Comparison of ENCODE assay signal across 1 cellular context in the genomic region with DNA sequence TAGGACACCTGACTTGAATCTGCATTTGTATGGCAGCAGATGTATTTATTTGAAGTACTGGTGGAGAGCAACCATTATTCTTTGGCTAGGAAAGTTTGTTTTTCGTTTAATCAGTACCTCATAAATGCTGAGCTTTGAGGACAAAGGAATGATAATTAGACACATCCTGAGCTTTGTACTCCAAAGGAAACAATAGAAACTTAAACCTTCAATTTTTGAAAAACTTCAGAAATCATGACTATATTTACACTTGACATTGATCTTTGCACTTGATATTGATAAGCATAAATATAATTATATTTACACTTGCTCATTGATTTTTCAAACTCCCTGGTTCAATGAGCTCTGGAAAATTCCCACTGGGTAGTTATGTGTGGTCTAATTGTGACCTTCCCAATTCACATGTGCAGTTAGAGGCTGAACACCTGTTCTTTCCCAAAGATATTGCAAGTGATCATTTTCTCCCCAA.
TF ChIP-seq lines count a peak whose summit lies in the region.

No MANE protein-coding gene starts in this region.

TF ChIP-seq in HepG2, 621 proteins besides CTCF, POLR2A, EP300 and RAD21 (continued from another document and continues in another):
- TF ChIP-seq CEBPB (IDR thresholded peaks at IDR 0.05; ENCODE audit: borderline replicate concordance, low read depth, low read length), result no peak
- TF ChIP-seq, protein P1, sequence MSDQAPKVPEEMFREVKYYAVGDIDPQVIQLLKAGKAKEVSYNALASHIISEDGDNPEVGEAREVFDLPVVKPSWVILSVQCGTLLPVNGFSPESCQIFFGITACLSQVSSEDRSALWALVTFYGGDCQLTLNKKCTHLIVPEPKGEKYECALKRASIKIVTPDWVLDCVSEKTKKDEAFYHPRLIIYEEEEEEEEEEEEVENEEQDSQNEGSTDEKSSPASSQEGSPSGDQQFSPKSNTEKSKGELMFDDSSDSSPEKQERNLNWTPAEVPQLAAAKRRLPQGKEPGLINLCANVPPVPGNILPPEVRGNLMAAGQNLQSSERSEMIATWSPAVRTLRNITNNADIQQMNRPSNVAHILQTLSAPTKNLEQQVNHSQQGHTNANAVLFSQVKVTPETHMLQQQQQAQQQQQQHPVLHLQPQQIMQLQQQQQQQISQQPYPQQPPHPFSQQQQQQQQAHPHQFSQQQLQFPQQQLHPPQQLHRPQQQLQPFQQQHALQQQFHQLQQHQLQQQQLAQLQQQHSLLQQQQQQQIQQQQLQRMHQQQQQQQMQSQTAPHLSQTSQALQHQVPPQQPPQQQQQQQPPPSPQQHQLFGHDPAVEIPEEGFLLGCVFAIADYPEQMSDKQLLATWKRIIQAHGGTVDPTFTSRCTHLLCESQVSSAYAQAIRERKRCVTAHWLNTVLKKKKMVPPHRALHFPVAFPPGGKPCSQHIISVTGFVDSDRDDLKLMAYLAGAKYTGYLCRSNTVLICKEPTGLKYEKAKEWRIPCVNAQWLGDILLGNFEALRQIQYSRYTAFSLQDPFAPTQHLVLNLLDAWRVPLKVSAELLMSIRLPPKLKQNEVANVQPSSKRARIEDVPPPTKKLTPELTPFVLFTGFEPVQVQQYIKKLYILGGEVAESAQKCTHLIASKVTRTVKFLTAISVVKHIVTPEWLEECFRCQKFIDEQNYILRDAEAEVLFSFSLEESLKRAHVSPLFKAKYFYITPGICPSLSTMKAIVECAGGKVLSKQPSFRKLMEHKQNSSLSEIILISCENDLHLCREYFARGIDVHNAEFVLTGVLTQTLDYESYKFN (CRISPR knock-in tag; conservative IDR thresholded peaks at IDR 0.05), result peak; percentile 74
- TF ChIP-seq ONECUT2 (CRISPR knock-in tag; IDR thresholded peaks at IDR 0.05), result peak; percentile 86
- peak; percentile 14; the same call in 1 of the 2 replicates for TF ChIP-seq KAT8 (CRISPR knock-in tag; IDR thresholded peaks at IDR 0.05)
- TF ChIP-seq GATAD2A (CRISPR knock-in tag; IDR thresholded peaks at IDR 0.05), result peak; percentile 70
- TF ChIP-seq, protein P2, sequence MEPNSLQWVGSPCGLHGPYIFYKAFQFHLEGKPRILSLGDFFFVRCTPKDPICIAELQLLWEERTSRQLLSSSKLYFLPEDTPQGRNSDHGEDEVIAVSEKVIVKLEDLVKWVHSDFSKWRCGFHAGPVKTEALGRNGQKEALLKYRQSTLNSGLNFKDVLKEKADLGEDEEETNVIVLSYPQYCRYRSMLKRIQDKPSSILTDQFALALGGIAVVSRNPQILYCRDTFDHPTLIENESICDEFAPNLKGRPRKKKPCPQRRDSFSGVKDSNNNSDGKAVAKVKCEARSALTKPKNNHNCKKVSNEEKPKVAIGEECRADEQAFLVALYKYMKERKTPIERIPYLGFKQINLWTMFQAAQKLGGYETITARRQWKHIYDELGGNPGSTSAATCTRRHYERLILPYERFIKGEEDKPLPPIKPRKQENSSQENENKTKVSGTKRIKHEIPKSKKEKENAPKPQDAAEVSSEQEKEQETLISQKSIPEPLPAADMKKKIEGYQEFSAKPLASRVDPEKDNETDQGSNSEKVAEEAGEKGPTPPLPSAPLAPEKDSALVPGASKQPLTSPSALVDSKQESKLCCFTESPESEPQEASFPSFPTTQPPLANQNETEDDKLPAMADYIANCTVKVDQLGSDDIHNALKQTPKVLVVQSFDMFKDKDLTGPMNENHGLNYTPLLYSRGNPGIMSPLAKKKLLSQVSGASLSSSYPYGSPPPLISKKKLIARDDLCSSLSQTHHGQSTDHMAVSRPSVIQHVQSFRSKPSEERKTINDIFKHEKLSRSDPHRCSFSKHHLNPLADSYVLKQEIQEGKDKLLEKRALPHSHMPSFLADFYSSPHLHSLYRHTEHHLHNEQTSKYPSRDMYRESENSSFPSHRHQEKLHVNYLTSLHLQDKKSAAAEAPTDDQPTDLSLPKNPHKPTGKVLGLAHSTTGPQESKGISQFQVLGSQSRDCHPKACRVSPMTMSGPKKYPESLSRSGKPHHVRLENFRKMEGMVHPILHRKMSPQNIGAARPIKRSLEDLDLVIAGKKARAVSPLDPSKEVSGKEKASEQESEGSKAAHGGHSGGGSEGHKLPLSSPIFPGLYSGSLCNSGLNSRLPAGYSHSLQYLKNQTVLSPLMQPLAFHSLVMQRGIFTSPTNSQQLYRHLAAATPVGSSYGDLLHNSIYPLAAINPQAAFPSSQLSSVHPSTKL (CRISPR knock-in tag; IDR thresholded peaks at IDR 0.05), result peak; percentile 65; the same call in 1 of the 2 replicates
- TF ChIP-seq, protein P3, sequence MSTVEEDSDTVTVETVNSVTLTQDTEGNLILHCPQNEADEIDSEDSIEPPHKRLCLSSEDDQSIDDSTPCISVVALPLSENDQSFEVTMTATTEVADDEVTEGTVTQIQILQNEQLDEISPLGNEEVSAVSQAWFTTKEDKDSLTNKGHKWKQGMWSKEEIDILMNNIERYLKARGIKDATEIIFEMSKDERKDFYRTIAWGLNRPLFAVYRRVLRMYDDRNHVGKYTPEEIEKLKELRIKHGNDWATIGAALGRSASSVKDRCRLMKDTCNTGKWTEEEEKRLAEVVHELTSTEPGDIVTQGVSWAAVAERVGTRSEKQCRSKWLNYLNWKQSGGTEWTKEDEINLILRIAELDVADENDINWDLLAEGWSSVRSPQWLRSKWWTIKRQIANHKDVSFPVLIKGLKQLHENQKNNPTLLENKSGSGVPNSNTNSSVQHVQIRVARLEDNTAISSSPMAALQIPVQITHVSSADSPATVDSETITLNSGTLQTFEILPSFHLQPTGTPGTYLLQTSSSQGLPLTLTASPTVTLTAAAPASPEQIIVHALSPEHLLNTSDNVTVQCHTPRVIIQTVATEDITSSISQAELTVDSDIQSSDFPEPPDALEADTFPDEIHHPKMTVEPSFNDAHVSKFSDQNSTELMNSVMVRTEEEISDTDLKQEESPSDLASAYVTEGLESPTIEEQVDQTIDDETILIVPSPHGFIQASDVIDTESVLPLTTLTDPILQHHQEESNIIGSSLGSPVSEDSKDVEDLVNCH (CRISPR knock-in tag; IDR thresholded peaks at IDR 0.05), result no peak
- no peak for TF ChIP-seq SOX6 (IDR thresholded peaks at IDR 0.05)
- TF ChIP-seq SOX6 (CRISPR knock-in tag; IDR thresholded peaks at IDR 0.05), result peak; percentile 95
- no peak for TF ChIP-seq ARNT2 (CRISPR knock-in tag; IDR thresholded peaks at IDR 0.05; ENCODE audit: low read depth)
- TF ChIP-seq TBX3 (IDR thresholded peaks at IDR 0.05; ENCODE audit: borderline replicate concordance), result peak; percentile 40; the same call in 1 of the 2 replicates
- no peak for TF ChIP-seq POGZ (CRISPR knock-in tag; IDR thresholded peaks at IDR 0.05)
- no peak for TF ChIP-seq HNRNPL (IDR thresholded peaks at IDR 0.05; ENCODE audit: low read depth, low read length)
- TF ChIP-seq ATF1 (CRISPR knock-in tag; IDR thresholded peaks at IDR 0.05), result 0 out of 2 replicates have a peak, but pooled peaks have one; percentile 34
- 0 out of 2 replicates have a peak, but pooled peaks have one; percentile 17 for TF ChIP-seq SIX1 (CRISPR knock-in tag; IDR thresholded peaks at IDR 0.05; ENCODE audit: borderline replicate concordance)
- TF ChIP-seq, protein P4, sequence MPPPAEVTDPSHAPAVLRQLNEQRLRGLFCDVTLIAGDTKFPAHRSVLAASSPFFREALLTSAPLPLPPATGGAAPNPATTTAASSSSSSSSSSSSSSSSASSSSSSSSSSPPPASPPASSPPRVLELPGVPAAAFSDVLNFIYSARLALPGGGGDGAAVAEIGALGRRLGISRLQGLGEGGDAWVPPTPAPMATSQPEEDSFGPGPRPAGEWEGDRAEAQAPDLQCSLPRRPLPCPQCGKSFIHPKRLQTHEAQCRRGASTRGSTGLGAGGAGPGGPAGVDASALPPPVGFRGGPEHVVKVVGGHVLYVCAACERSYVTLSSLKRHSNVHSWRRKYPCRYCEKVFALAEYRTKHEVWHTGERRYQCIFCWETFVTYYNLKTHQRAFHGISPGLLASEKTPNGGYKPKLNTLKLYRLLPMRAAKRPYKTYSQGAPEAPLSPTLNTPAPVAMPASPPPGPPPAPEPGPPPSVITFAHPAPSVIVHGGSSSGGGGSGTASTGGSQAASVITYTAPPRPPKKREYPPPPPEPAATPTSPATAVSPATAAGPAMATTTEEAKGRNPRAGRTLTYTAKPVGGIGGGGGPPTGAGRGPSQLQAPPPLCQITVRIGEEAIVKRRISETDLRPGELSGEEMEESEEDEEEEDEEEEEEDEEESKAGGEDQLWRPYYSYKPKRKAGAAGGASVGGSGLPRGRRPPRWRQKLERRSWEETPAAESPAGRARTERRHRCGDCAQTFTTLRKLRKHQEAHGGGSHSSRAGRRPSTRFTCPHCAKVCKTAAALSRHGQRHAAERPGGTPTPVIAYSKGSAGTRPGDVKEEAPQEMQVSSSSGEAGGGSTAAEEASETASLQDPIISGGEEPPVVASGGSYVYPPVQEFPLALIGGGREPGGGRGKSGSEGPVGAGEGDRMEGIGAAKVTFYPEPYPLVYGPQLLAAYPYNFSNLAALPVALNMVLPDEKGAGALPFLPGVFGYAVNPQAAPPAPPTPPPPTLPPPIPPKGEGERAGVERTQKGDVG (CRISPR knock-in tag; IDR thresholded peaks at IDR 0.05; ENCODE audit: borderline replicate concordance), result no peak
- peak; percentile 25; the same call in 1 of the 2 replicates for TF ChIP-seq SAP130 (CRISPR knock-in tag; IDR thresholded peaks at IDR 0.05; ENCODE audit: low read depth)
- no peak for TF ChIP-seq SP5 (CRISPR knock-in tag; IDR thresholded peaks at IDR 0.05; ENCODE audit: borderline replicate concordance, low read depth)
- TF ChIP-seq ZBTB38 (CRISPR knock-in tag; IDR thresholded peaks at IDR 0.05), result no peak
- no peak for TF ChIP-seq AGO1 (IDR thresholded peaks at IDR 0.05; ENCODE audit: low read depth, low read length, poor library complexity, severe bottlenecking)
- no peak for TF ChIP-seq ZNF432 (CRISPR knock-in tag; IDR thresholded peaks at IDR 0.05; ENCODE audit: borderline replicate concordance)
- TF ChIP-seq, protein P5, sequence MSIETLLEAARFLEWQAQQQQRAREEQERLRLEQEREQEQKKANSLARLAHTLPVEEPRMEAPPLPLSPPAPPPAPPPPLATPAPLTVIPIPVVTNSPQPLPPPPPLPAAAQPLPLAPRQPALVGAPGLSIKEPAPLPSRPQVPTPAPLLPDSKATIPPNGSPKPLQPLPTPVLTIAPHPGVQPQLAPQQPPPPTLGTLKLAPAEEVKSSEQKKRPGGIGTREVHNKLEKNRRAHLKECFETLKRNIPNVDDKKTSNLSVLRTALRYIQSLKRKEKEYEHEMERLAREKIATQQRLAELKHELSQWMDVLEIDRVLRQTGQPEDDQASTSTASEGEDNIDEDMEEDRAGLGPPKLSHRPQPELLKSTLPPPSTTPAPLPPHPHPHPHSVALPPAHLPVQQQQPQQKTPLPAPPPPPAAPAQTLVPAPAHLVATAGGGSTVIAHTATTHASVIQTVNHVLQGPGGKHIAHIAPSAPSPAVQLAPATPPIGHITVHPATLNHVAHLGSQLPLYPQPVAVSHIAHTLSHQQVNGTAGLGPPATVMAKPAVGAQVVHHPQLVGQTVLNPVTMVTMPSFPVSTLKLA (IDR thresholded peaks at IDR 0.05), result peak; percentile 70
- no peak for TF ChIP-seq SRSF1 (optimal IDR thresholded peaks at IDR 0.05; ENCODE audit: low read depth, low read length)
- no peak for TF ChIP-seq ZNF841 (CRISPR knock-in tag; IDR thresholded peaks at IDR 0.05; ENCODE audit: borderline replicate concordance)
- TF ChIP-seq ZNF672 (CRISPR knock-in tag; IDR thresholded peaks at IDR 0.05), result no peak
- TF ChIP-seq SALL1 (CRISPR knock-in tag; IDR thresholded peaks at IDR 0.05), result peak; percentile 37; the same call in 1 of the 2 replicates
- peak in 1 of 2 experiments; percentile 24; a peak in 1 of 4 replicates for TF ChIP-seq MAFK (conservative IDR thresholded peaks at IDR 0.05 in 1 of 2, IDR thresholded peaks at IDR 0.05 in 1 of 2; ENCODE audit: low read length in 2 of 2)
- TF ChIP-seq, protein P6, sequence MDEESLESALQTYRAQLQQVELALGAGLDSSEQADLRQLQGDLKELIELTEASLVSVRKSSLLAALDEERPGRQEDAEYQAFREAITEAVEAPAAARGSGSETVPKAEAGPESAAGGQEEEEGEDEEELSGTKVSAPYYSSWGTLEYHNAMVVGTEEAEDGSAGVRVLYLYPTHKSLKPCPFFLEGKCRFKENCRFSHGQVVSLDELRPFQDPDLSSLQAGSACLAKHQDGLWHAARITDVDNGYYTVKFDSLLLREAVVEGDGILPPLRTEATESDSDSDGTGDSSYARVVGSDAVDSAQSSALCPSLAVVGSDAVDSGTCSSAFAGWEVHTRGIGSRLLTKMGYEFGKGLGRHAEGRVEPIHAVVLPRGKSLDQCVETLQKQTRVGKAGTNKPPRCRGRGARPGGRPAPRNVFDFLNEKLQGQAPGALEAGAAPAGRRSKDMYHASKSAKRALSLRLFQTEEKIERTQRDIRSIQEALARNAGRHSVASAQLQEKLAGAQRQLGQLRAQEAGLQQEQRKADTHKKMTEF (CRISPR knock-in tag; IDR thresholded peaks at IDR 0.05), result peak; percentile 54; the same call in 1 of the 2 replicates
- no peak for TF ChIP-seq FOXP1 (IDR thresholded peaks at IDR 0.05)
- peak; percentile 11; the same call in 1 of the 2 replicates for TF ChIP-seq FOXP1 (CRISPR knock-in tag; IDR thresholded peaks at IDR 0.05)
- peak; percentile 59 for TF ChIP-seq HNF4A (CRISPR knock-in tag; IDR thresholded peaks at IDR 0.05)
- TF ChIP-seq SOX5 (CRISPR knock-in tag; IDR thresholded peaks at IDR 0.05; ENCODE audit: borderline replicate concordance), result peak; percentile 98
- no peak for TF ChIP-seq POLR2AphosphoS5 (IDR thresholded peaks at IDR 0.05; ENCODE audit: low read depth, low read length)
- peak; percentile 54 for TF ChIP-seq GFI1 (CRISPR knock-in tag; IDR thresholded peaks at IDR 0.05; ENCODE audit: borderline replicate concordance)
- no peak for TF ChIP-seq ZSCAN31 (CRISPR knock-in tag; IDR thresholded peaks at IDR 0.05; ENCODE audit: low read depth)
- TF ChIP-seq, protein P7, sequence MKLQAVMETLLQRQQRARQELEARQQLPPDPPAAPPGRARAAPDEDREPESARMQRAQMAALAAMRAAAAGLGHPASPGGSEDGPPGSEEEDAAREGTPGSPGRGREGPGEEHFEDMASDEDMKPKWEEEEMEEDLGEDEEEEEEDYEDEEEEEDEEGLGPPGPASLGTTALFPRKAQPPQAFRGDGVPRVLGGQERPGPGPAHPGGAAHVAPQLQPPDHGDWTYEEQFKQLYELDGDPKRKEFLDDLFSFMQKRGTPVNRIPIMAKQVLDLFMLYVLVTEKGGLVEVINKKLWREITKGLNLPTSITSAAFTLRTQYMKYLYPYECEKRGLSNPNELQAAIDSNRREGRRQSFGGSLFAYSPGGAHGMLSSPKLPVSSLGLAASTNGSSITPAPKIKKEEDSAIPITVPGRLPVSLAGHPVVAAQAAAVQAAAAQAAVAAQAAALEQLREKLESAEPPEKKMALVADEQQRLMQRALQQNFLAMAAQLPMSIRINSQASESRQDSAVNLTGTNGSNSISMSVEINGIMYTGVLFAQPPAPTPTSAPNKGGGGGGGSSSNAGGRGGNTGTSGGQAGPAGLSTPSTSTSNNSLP (IDR thresholded peaks at IDR 0.05; ENCODE audit: low read depth, low read length), result peak; percentile 75
- peak; percentile 79; the same call in 1 of the 2 replicates for TF ChIP-seq NFIC (IDR thresholded peaks at IDR 0.05; ENCODE audit: low read length)
- no peak for TF ChIP-seq ZNF367 (CRISPR knock-in tag; IDR thresholded peaks at IDR 0.05; ENCODE audit: borderline replicate concordance)
- no peak for TF ChIP-seq ZNF546 (CRISPR knock-in tag; conservative IDR thresholded peaks at IDR 0.05)
- no peak for TF ChIP-seq ZNF296 (CRISPR knock-in tag; conservative IDR thresholded peaks at IDR 0.05)
- TF ChIP-seq SUZ12 (IDR thresholded peaks at IDR 0.05; ENCODE audit: low read depth, low read length), result no peak
